8 cellular contexts compared by ENCODE assay signal in genomic region chr2:111123751-111124150, GRCh38. TPM values are rescaled to one million over a fixed set of nuclear protein-coding genes. Genes with fewer than 3 reads are reported as not detected.
DNase-seq lines count a peak whose midpoint lies in the region; ATAC-seq and TF ChIP-seq lines count a peak whose summit lies in the region.

No MANE protein-coding gene starts in this region.

- H3K36me3 ChIP-seq in SU-DHL-6 (ENCODE audit: low read length) (peaks cover 28% of the 10 kb centered on the region), iPS-18a (ENCODE audit: control insufficient read depth, low read depth, low read length) (peaks cover 40% of the 10 kb centered on the region)

- CTCF ChIA-PET in activated naive CD4-positive, alpha-beta T cell treated with anti-CD3 and anti-CD28 coated beads for 36 hours (lab: Charles Lee), result no interaction called here

- no peak for TF ChIP-seq CTCF in SU-DHL-6 (IDR thresholded peaks at IDR 0.05; ENCODE audit: insufficient read depth, low read length, poor library complexity, severe bottlenecking)

- H3K27ac Mint-ChIP-seq in activated naive CD4-positive, alpha-beta T cell treated with anti-CD3 and anti-CD28 coated beads for 36 hours, result no peak overlapping the region
- no peak overlapping the region for H3K27ac Mint-ChIP-seq in activated naive CD4-positive, alpha-beta T cell treated with anti-CD3 and anti-CD28 coated beads, Interleukin-2, amount 50 U/mL, for 72 hours
- no peak overlapping the region for H3K27ac Mint-ChIP-seq in stimulated activated naive CD8-positive, alpha-beta T cell treated with anti-CD3 and anti-CD28 coated beads, Interleukin-15, amount 100 ng/mL, for 72 hours

- no peak for DNase-seq in activated naive CD4-positive, alpha-beta T cell treated with anti-CD3 and anti-CD28 coated beads for 36 hours
- DNase-seq in activated naive CD4-positive, alpha-beta T cell treated with anti-CD3 and anti-CD28 coated beads, Interleukin-2, amount 50 U/mL, for 72 hours (ENCODE audit: low spot score in 2 of 2), result no peak
- DNase-seq in stimulated activated naive CD8-positive, alpha-beta T cell treated with anti-CD3 and anti-CD28 coated beads, Interleukin-15, amount 100 ng/mL, for 72 hours, result no peak
- DNase-seq in NCI-H2029 (lab: John Stamatoyannopoulos, UW) (no peak), NCI-H774 (lab: John Stamatoyannopoulos, UW) (no peak), middle frontal gyrus (ENCODE audit: extremely low spot score, low spot score) (no peak)

- H3K4me2 ChIP-seq in SU-DHL-6 (ENCODE audit: low read depth, low read length, poor library complexity, severe bottlenecking), result peak overlapping the region; percentile 63

- H3K9me3 ChIP-seq in SU-DHL-6 (ENCODE audit: insufficient read depth, low read length) (no peaks in the 10 kb centered on the region), iPS-18a (ENCODE audit: control insufficient read depth, low read depth, low read length) (no peaks in the 10 kb centered on the region)

- peaks cover 15% of the 10 kb centered on the region for H3K4me1 ChIP-seq in iPS-18a (ENCODE audit: control insufficient read depth, low read depth, low read length)

- intact Hi-C loops in activated naive CD4-positive, alpha-beta T cell treated with anti-CD3 and anti-CD28 coated beads for 36 hours (cut with micrococcal nuclease), result loop anchor here (1.0 to 5.0 kb wide), 2 partner anchors 11 to 446 kb away; partner anchors contain the start of gene BUB1

- no peak overlapping the region for H3K9ac ChIP-seq in SU-DHL-6 (ENCODE audit: low read length)
- H3K9ac ChIP-seq in iPS-18a (ENCODE audit: low read length), result peak overlapping the region; percentile 88

- H3K4me1 Mint-ChIP-seq in activated naive CD4-positive, alpha-beta T cell treated with anti-CD3 and anti-CD28 coated beads for 36 hours (ENCODE audit: low read depth), result peaks cover 35% of the 10 kb centered on the region
- H3K4me1 Mint-ChIP-seq in stimulated activated naive CD8-positive, alpha-beta T cell treated with anti-CD3 and anti-CD28 coated beads, Interleukin-15, amount 100 ng/mL, for 72 hours, result peaks cover 57% of the 10 kb centered on the region

- H3F3A ChIP-seq in SU-DHL-6 (ENCODE audit: insufficient read depth), result no peaks in the 10 kb centered on the region

- peaks cover 12% of the 10 kb centered on the region for H3K27me3 Mint-ChIP-seq in activated naive CD4-positive, alpha-beta T cell treated with anti-CD3 and anti-CD28 coated beads for 36 hours (ENCODE audit: low read depth)
- H3K27me3 Mint-ChIP-seq in stimulated activated naive CD8-positive, alpha-beta T cell treated with anti-CD3 and anti-CD28 coated beads, Interleukin-15, amount 100 ng/mL, for 72 hours, result peaks cover 16% of the 10 kb centered on the region

- no peak overlapping the region for H2AFZ ChIP-seq in SU-DHL-6 (ENCODE audit: low read depth, low read length, severe bottlenecking)

- H4K20me1 ChIP-seq in SU-DHL-6 (ENCODE audit: low read depth, low read length), result peaks cover 4% of the 10 kb centered on the region; the same call in 1 of the 2 replicates

- no peaks in the 10 kb centered on the region for H3K27me3 ChIP-seq in SU-DHL-6 (ENCODE audit: low read length)
- peaks cover 35% of the 10 kb centered on the region for H3K27me3 ChIP-seq in iPS-18a (ENCODE audit: control insufficient read depth, insufficient read depth, low read length)

- H3K36me3 Mint-ChIP-seq in activated naive CD4-positive, alpha-beta T cell treated with anti-CD3 and anti-CD28 coated beads for 36 hours (ENCODE audit: low read depth), result peaks cover 39% of the 10 kb centered on the region
- peaks cover 35 to 64% of the 10 kb centered on the region in 2 donors for H3K36me3 Mint-ChIP-seq in activated naive CD4-positive, alpha-beta T cell treated with anti-CD3 and anti-CD28 coated beads, Interleukin-2, amount 50 U/mL, for 72 hours

- no peak for ATAC-seq in activated naive CD4-positive, alpha-beta T cell treated with anti-CD3 and anti-CD28 coated beads, Interleukin-2, amount 50 U/mL, for 72 hours
- no peak for ATAC-seq in stimulated activated naive CD8-positive, alpha-beta T cell treated with anti-CD3 and anti-CD28 coated beads, Interleukin-15, amount 100 ng/mL, for 72 hours

- H3K4me3 Mint-ChIP-seq in activated naive CD4-positive, alpha-beta T cell treated with anti-CD3 and anti-CD28 coated beads for 36 hours, result peak overlapping the region; percentile 5
- H3K4me3 Mint-ChIP-seq in stimulated activated naive CD8-positive, alpha-beta T cell treated with anti-CD3 and anti-CD28 coated beads, Interleukin-15, amount 100 ng/mL, for 72 hours, result peak overlapping the region; percentile 18 to 85

- H3K27ac ChIP-seq in SU-DHL-6 (ENCODE audit: low read depth, low read length) (no peak overlapping the region), iPS-18a (ENCODE audit: low read length) (no peak overlapping the region)

- H3K79me2 ChIP-seq in SU-DHL-6 (ENCODE audit: insufficient read depth, low read length), result peaks cover 52% of the 10 kb centered on the region

- no peaks in the 10 kb centered on the region for H3K9me3 Mint-ChIP-seq in activated naive CD4-positive, alpha-beta T cell treated with anti-CD3 and anti-CD28 coated beads for 36 hours
- H3K9me3 Mint-ChIP-seq in activated naive CD4-positive, alpha-beta T cell treated with anti-CD3 and anti-CD28 coated beads, Interleukin-2, amount 50 U/mL, for 72 hours, result no peaks in the 10 kb centered on the region
- no peaks in the 10 kb centered on the region for H3K9me3 Mint-ChIP-seq in stimulated activated naive CD8-positive, alpha-beta T cell treated with anti-CD3 and anti-CD28 coated beads, Interleukin-15, amount 100 ng/mL, for 72 hours

- H3K4me3 ChIP-seq in SU-DHL-6 (ENCODE audit: insufficient read depth, low read length, poor library complexity, severe bottlenecking), result no peak overlapping the region
- H3K4me3 ChIP-seq in iPS-18a (ENCODE audit: low read length), result peak overlapping the region; percentile 93

- H3K9me2 ChIP-seq in SU-DHL-6 (replicated peaks; ENCODE audit: insufficient read depth, low read length), result no peaks in the 10 kb centered on the region

RNA-seq across cellular contexts. Expression of gene BCL2L11, which starts 3.0 kb away (rescaled TPM):
- 10 to 100 TPM; 11.5 to 12.8 TPM for total RNA-seq in activated naive CD4-positive, alpha-beta T cell treated with anti-CD3 and anti-CD28 coated beads for 36 hours
- total RNA-seq in activated naive CD4-positive, alpha-beta T cell treated with anti-CD3 and anti-CD28 coated beads, Interleukin-2, amount 50 U/mL, for 72 hours, result 10 to 100 TPM; 11.0 to 40.2 TPM
